Comparison of ENCODE assay signal across 8 cellular contexts in the genomic region with DNA sequence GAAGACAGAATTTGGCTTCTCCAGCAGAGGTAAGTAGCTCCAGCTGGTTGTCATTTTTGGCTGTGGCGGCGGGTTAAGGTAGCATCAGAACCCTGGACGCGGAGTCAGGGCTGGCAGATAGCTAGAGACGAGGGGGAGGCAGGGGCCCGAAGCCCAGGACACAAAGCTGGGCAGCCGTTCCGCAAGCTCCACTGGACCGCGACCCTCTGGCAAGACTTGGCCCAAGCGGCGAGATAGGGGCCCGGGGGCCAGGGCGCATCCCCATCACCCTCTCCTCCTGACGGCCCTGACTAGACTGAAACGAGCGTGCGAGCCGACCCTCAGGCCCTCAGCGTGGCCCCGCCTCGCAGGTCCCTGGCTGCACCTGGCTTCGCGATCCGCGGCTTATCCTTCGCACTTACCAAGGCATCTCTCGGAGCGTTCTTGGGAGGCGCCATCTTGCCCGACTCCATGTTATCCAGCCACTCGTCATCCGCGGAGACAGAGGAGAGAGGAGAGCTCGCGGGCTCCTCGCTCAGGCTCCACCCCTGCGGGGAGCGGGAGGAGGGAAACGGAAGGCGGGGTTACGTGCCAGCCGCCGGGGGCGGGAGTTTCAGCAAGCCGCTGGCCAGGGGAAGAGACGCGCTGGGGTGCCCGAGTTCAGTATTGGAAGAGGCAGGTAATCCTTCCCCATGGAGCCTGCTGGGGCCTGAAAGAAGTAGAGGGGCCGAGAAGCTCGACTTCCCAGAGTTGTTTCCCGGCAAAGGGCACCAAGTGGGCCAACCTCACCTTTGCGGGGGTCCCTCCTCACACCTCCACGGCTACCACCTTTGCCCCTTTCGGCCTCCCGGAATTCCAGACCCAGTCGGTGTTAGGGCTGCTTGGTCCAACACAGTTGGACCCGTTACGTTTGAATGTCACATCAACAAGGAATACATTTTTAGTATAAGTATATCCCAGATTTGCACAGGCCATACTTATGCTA.
DNase-seq lines count a peak whose midpoint lies in the region; FAIRE-seq and TF ChIP-seq lines count a peak whose summit lies in the region.

A gene with protein sequence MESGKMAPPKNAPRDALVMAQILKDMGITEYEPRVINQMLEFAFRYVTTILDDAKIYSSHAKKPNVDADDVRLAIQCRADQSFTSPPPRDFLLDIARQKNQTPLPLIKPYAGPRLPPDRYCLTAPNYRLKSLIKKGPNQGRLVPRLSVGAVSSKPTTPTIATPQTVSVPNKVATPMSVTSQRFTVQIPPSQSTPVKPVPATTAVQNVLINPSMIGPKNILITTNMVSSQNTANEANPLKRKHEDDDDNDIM (minus strand): TSS at position 491 of the 964 bp plus-strand sequence. CDS start 39 bp downstream, at position 452.

- H3K36me3 ChIP-seq in Loucy (ENCODE audit: insufficient read depth, low read length) (no peaks in the 10 kb centered on the region), neuron (ENCODE audit: insufficient read depth, low read length) (peaks cover 8% of the 10 kb centered on the region), subcutaneous abdominal adipose tissue (ENCODE audit: control insufficient read depth in 5 of 5, insufficient read depth in 5 of 5, low read length in 5 of 5) (peaks cover 0 to 1% (median 0%) of the 10 kb centered on the region in 5 donors)

- no peaks in the 10 kb centered on the region for H3K9me2 ChIP-seq in Loucy (replicated peaks; ENCODE audit: low read depth, low read length)

- TF ChIP-seq CTCF in Loucy (conservative IDR thresholded peaks at IDR 0.05; ENCODE audit: low read length) = no peak
- no peak for TF ChIP-seq CTCF in foreskin fibroblast (IDR thresholded peaks at IDR 0.05; ENCODE audit: low read depth, low read length)

- no peaks in the 10 kb centered on the region for H4K20me1 ChIP-seq in Loucy (ENCODE audit: insufficient read depth, low read length, poor library complexity, severe bottlenecking)

- H3K27me3 ChIP-seq in Loucy (ENCODE audit: insufficient read depth, low read length, poor library complexity, severe bottlenecking) = no peaks in the 10 kb centered on the region
- no peaks in the 10 kb centered on the region for H3K27me3 ChIP-seq in neuron (ENCODE audit: insufficient read depth, low read length)
- H3K27me3 ChIP-seq in subcutaneous abdominal adipose tissue (ENCODE audit: control insufficient read depth in 5 of 5, insufficient read depth in 4 of 5, low read length in 5 of 5) = no peaks in the 10 kb centered on the region

- peak within 1 kb of the TSS; percentile 78 for H3K9ac ChIP-seq in Loucy (ENCODE audit: low read depth, low read length, poor library complexity, severe bottlenecking)
- H3K9ac ChIP-seq in subcutaneous abdominal adipose tissue (ENCODE audit: low read length in 5 of 5) = peak within 1 kb of the TSS in 4 of 5 donors; percentile 56 to 74 (median 66)

- FAIRE-seq in H54 (lab: Jason Lieb, UNC) = peak; percentile 90

- TF ChIP-seq POLR2A in H54 (IDR thresholded peaks at IDR 0.05; ENCODE audit: low read depth, low read length) = peak; percentile 62; the same call in 1 of the 2 replicates

- no peaks in the 10 kb centered on the region for H3K4me1 ChIP-seq in Loucy (ENCODE audit: insufficient read depth, low read length, poor library complexity, severe bottlenecking)
- no peaks in the 10 kb centered on the region for H3K4me1 ChIP-seq in neuron (ENCODE audit: insufficient read depth, low read length)
- peaks cover 0 to 3% (median 3%) of the 10 kb centered on the region in 5 donors for H3K4me1 ChIP-seq in subcutaneous abdominal adipose tissue (ENCODE audit: control insufficient read depth in 5 of 5, insufficient read depth in 5 of 5, low read length in 5 of 5)

- peak; percentile 94 for DNase-seq in ELF-1 (ENCODE audit: low read depth, low spot score)
- peak; percentile 77 for DNase-seq in H54 (ENCODE audit: insufficient read length, low spot score)
- peak; percentile 40 for DNase-seq in SIG-M5 (lab: John Stamatoyannopoulos, UW)
- DNase-seq in activated gamma-delta T cell treated with Interleukin-2 at 50 U/mL for 16 hours = peak; percentile 74
- DNase-seq in foreskin fibroblast = peak; percentile 76 to 92

- peak within 1 kb of the TSS; percentile 92 for H2AFZ ChIP-seq in Loucy (ENCODE audit: low read length)
- H2AFZ ChIP-seq in neuron (ENCODE audit: low read depth, low read length) = peak within 1 kb of the TSS; percentile 51

- no peaks in the 10 kb centered on the region for H3F3A ChIP-seq in Loucy (ENCODE audit: low read depth)

- peak within 1 kb of the TSS; percentile 85 for H3K4me2 ChIP-seq in Loucy (ENCODE audit: low read depth, low read length, poor library complexity, severe bottlenecking)

- H3K9me3 ChIP-seq in Loucy (ENCODE audit: insufficient read depth, low read depth, low read length) (no peaks in the 10 kb centered on the region), neuron (ENCODE audit: low read length) (no peaks in the 10 kb centered on the region), subcutaneous abdominal adipose tissue (ENCODE audit: control insufficient read depth in 5 of 5, low read length in 5 of 5) (peaks cover 0 to 3% (median 0%) of the 10 kb centered on the region in 5 donors)

- 0 out of 2 replicates have a peak, but pooled peaks cover 5% of the 10 kb centered on the region for H3K79me2 ChIP-seq in Loucy (ENCODE audit: insufficient read depth, low read length)

- H3K4me3 ChIP-seq in Loucy (ENCODE audit: low read length, poor library complexity, severe bottlenecking) (peak within 1 kb of the TSS; percentile 88), foreskin fibroblast (ENCODE audit: low read depth in 1 of 2, low read length in 2 of 2) (peak within 1 kb of the TSS; percentile 75 to 79), neuron (ENCODE audit: low read length) (peak within 1 kb of the TSS; percentile 96), subcutaneous abdominal adipose tissue (ENCODE audit: low read depth in 1 of 5, low read length in 5 of 5) (peak within 1 kb of the TSS; percentile 74 to 86 (median 76))

- H3K27ac ChIP-seq in subcutaneous abdominal adipose tissue (ENCODE audit: low read depth, low read length) = peak within 1 kb of the TSS; percentile 65

Comparison
In these comparisons a context has a peak if more than half of its experiments do, and no peak if none do; other contexts are left out.
1. Peak in every context shown above with its lines: DNase-seq, H3K4me3 ChIP-seq and H3K27ac ChIP-seq.
2. DNase-seq: peak in every context shown above with its lines; median percentile 94 in ELF-1; 84 in foreskin fibroblast; 77 in H54; 74 in activated gamma-delta T cell treated with Interleukin-2 at 50 U/mL for 16 hours; 40 in SIG-M5.